8 cellular contexts compared by ENCODE assay signal in the genomic region with DNA sequence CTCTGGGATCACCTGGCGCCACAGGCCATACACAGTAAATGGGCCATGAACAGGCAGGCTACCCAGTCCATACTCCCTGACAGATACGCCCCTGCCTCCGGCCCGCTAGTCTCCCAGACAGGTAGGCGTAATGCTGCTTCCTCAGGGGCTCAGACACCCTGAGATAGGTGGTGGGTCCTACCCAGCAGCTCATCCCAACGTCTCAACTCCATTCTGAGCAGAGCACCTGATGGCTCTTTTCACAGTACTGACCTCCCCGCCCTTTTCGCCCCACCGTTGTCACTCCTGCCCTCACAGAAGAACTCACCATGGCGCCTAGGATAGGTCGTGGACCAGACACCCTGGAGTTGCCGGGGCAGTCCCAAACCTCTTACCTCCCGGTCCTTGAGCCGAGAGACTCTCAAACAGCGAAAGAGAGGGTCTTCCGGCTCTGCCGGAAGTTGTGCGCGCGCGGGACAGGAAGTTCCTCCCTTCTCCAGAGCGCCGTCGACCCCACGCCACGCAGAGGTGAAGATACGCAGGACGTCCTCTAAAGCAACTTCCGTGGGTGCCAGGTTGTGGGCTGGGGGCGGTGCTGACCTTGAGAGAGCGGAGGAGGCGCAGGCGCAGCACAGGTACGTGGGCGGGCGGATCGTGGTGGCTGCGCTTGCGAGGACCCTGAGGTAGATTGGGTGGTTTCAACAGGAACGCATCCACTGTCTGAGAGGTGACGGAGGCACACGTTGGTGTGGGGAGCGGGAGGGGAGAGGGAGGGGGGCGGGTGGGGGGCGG. TPM values are rescaled to one million over a fixed set of nuclear protein-coding genes. Genes with fewer than 3 reads are reported as not detected.
DNase-seq lines count a peak whose midpoint lies in the region; ATAC-seq and TF ChIP-seq lines count a peak whose summit lies in the region.

A gene (minus strand): TSS at position 432 of the 771 bp plus-strand sequence. CDS start 122 bp downstream, at position 310.

- 0 out of 2 replicates have a peak, but pooled peaks cover 3% of the 10 kb centered on the region for H4K20me1 ChIP-seq in PC-3 (ENCODE audit: low read length)

- peak within 1 kb of the TSS; percentile 94 for H2AFZ ChIP-seq in PC-3 (ENCODE audit: low read length)

- peak within 1 kb of the TSS; percentile 93 for H3K4me2 ChIP-seq in PC-3 (ENCODE audit: low read length)

- CTCF ChIA-PET in PC-3 (lab: Charles Lee): no interaction called here

- H3K9me3 ChIP-seq in PC-3 (ENCODE audit: low read length) (no peaks in the 10 kb centered on the region), mucosa of rectum (ENCODE audit: control insufficient read depth in 2 of 2, low read length in 2 of 2) (peaks cover 0 to 2% of the 10 kb centered on the region in 2 donors)

- H3K27me3 ChIP-seq in PC-3 (ENCODE audit: low read length) (no peaks in the 10 kb centered on the region), mucosa of rectum (ENCODE audit: control insufficient read depth in 2 of 2, insufficient read depth in 2 of 2, low read length in 2 of 2) (no peaks in the 10 kb centered on the region)

- ATAC-seq in GM21717 (IDR thresholded peaks at IDR 0.05; ENCODE audit: unreplicated experiment) (peak; percentile 99), PC-3 (peak; percentile 98)

- H3K4me1 ChIP-seq in PC-3 (ENCODE audit: insufficient read depth, low read length) (peaks cover 33% of the 10 kb centered on the region), mucosa of rectum (ENCODE audit: control insufficient read depth in 2 of 2, insufficient read depth in 2 of 2, low read length in 2 of 2) (peaks cover 12 to 19% of the 10 kb centered on the region in 2 donors)

- H3K9ac ChIP-seq in PC-3 (ENCODE audit: low read length) (peak within 1 kb of the TSS; percentile 92), mucosa of rectum (ENCODE audit: low read depth in 1 of 2, low read length in 2 of 2) (peak within 1 kb of the TSS; percentile 91 to 93)

- intact Hi-C loops in PC-3 (cut with micrococcal nuclease): loop anchor here (1.0 to 10.0 kb wide), 5 partner anchors 127 to 484 kb away; no protein-coding TSS in a partner anchor

- DNase-seq in DMS53 (lab: John Stamatoyannopoulos, UW) (peak; percentile 98), PC-3 (peak; percentile 93), activated T-cell treated with anti-CD3 and anti-CD28 coated beads for 4 hours (peak; percentile 91), epithelial cell of proximal tubule (ENCODE audit: low read depth) (peak; percentile 30)
- peak; percentile 92 for DNase-seq in Jurkat, Clone E6-1 (ENCODE audit: low read depth, low spot score)
- peak; percentile 89 to 94 for DNase-seq in stimulated activated CD8-positive, alpha-beta memory T cell treated with anti-CD3 and anti-CD28 coated beads, Interleukin-4, amount 100 ng/mL, for 4 hours (ENCODE audit: low read depth in 2 of 2, low spot score in 1 of 2)

- peaks cover 85% of the 10 kb centered on the region for H3K79me2 ChIP-seq in PC-3 (ENCODE audit: low read length)

- TF ChIP-seq CTCF in PC-3 (conservative IDR thresholded peaks at IDR 0.05; ENCODE audit: low read depth, low read length): no peak
- no peak for TF ChIP-seq CTCF in epithelial cell of proximal tubule (conservative IDR thresholded peaks at IDR 0.05; ENCODE audit: low read depth, low read length)

- no peaks in the 10 kb centered on the region for H3F3A ChIP-seq in PC-3 (ENCODE audit: low read length, unreplicated experiment)

- BruUV-seq in PC-3 (replicated peaks; lab: Mats Ljungman, UMichigan): TSS peak; percentile 70

- POLR2A ChIA-PET in PC-3 (lab: Charles Lee; ENCODE audit: unreplicated experiment): no interaction called here

- peak within 1 kb of the TSS; percentile 70 for H3K4me3 ChIP-seq in Jurkat, Clone E6-1 (ENCODE audit: low read length)
- H3K4me3 ChIP-seq in PC-3 (ENCODE audit: low read length): peak within 1 kb of the TSS; percentile 96
- peak within 1 kb of the TSS; percentile 94 for H3K4me3 ChIP-seq in epithelial cell of proximal tubule (ENCODE audit: low read depth, low read length)
- peak within 1 kb of the TSS; percentile 89 to 100 for H3K4me3 ChIP-seq in mucosa of rectum (ENCODE audit: low read length in 2 of 2)

- H3K27ac ChIP-seq in PC-3 (ENCODE audit: low read length) (peak within 1 kb of the TSS; percentile 28; the same call in 1 of the 2 replicates), mucosa of rectum (ENCODE audit: low read depth in 2 of 2, low read length in 2 of 2) (peak within 1 kb of the TSS; percentile 83 to 84)

- no peaks in the 10 kb centered on the region for H3K9me2 ChIP-seq in PC-3 (replicated peaks; ENCODE audit: low read length)

- H3K36me3 ChIP-seq in PC-3 (ENCODE audit: low read depth, low read length): peaks cover 23% of the 10 kb centered on the region
- peaks cover 2 to 8% of the 10 kb centered on the region in 2 donors for H3K36me3 ChIP-seq in mucosa of rectum (ENCODE audit: control insufficient read depth in 2 of 2, insufficient read depth in 2 of 2, low read length in 2 of 2)

RNA-seq across cellular contexts. Expression of the gene that starts here (rescaled TPM):
- 11.6 TPM for polyA plus RNA-seq in Jurkat, Clone E6-1 (2012; ENCODE audit: insufficient read depth, insufficient read length)
- total RNA-seq in PC-3 (2014; rRNA removed): 11.5 and 12.2 TPM in 2 replicates
- total RNA-seq in epithelial cell of proximal tubule: 7.5 and 9.5 TPM in 2 replicates

Comparison
In these comparisons a context has a peak if more than half of its experiments do, and no peak if none do; other contexts are left out.
1. Peak in every context shown above with its lines: DNase-seq, ATAC-seq, H3K4me3 ChIP-seq and H3K27ac ChIP-seq.
2. DNase-seq: peak in every context shown above with its lines; median percentile 98 in DMS53; 93 in PC-3; 92 in Jurkat, Clone E6-1; 92 in stimulated activated CD8-positive, alpha-beta memory T cell treated with anti-CD3 and anti-CD28 coated beads, Interleukin-4, amount 100 ng/mL, for 4 hours; 91 in activated T-cell treated with anti-CD3 and anti-CD28 coated beads for 4 hours; 30 in epithelial cell of proximal tubule.